18 cellular contexts compared by ENCODE assay signal in genomic region chr10:71468363-71469094, GRCh38.
"Had no signal": no experiment of that assay in that cellular context is flagged by ENCODE, and none has a peak within 500 bp of the region (broad histone marks: within the 10 kb centered on the region; RNA-seq: fewer than 3 reads in every experiment).

No MANE protein-coding gene starts in this region.

- H3K27me3 ChIP-seq: esophagus squamous epithelium, tibial artery had no signal

- H3K36me3 ChIP-seq: esophagus squamous epithelium, tibial artery had no signal

- H3K4me3 ChIP-seq: esophagus squamous epithelium, tibial artery had no signal

- DNase-seq: activated CD4-positive, alpha-beta T cell treated with anti-CD3 and anti-CD28 coated beads for 1 hour; activated CD8-positive, alpha-beta memory T cell treated with anti-CD3 and anti-CD28 coated beads for 24 hours; activated effector memory CD4-positive, alpha-beta T cell treated with anti-CD3 and anti-CD28 coated beads, Interleukin-2, amount 50 U/mL, for 16 hours; activated naive CD8-positive, alpha-beta T cell treated with anti-CD3 and anti-CD28 coated beads for 36 hours; activated T-cell treated with anti-CD3 and anti-CD28 coated beads, Interleukin-2, amount 50 U/mL, for 72 hours; amniotic stem cell; effector memory CD8-positive, alpha-beta T cell; esophagus squamous epithelium; mammary epithelial cell; occipital lobe; retina; stimulated activated CD4-positive, alpha-beta T cell treated with anti-CD3 and anti-CD28 coated beads, Interleukin-12 subunit alpha, Interleukin-12 subunit beta, amount 100 ng/mL, for 4 hours; stimulated activated CD4-positive, alpha-beta T cell treated with anti-CD3 and anti-CD28 coated beads, Interleukin-1b, Interleukin-23, amount 100 ng/mL, for 48 hours; stimulated activated CD8-positive, alpha-beta memory T cell treated with anti-CD3 and anti-CD28 coated beads, Interleukin-4, amount 100 ng/mL, for 48 hours; stimulated activated naive CD4-positive, alpha-beta T cell treated with Interleukin-2 at 50 U/mL for 16 hours; T-helper 2 cell; tibial artery had no signal

- H3K9me3 ChIP-seq: esophagus squamous epithelium, tibial artery had no signal

- H3K27ac ChIP-seq: esophagus squamous epithelium, tibial artery, VCaP had no signal

- ATAC-seq: activated T-cell treated with anti-CD3 and anti-CD28 coated beads, Interleukin-2, amount 50 U/mL, for 72 hours; effector memory CD8-positive, alpha-beta T cell had no signal
